ENCODE assay signal across 38 cellular contexts in genomic region chr15:23599053-23599452, GRCh38. TPM values are rescaled to one million over a fixed set of nuclear protein-coding genes. Genes with fewer than 3 reads are reported as not detected.
"Had no signal": no experiment of that assay in that cellular context is flagged by ENCODE, and none has a peak within 500 bp of the region (broad histone marks: within the 10 kb centered on the region; RNA-seq: fewer than 3 reads in every experiment).

No MANE protein-coding gene starts in this region.

- H3K36me3 ChIP-seq: MG63 had no signal

- DNase-seq: Karpas-422, Kasumi-1, KG1, MG63, MM.1S, MV-4-11, NCI-H1048, NCI-H1092, NCI-H1092 treated with DMSO at 0.1 percent for 48 hours, NCI-H1105, NCI-H1105 treated with DMSO at 0.1 percent for 48 hours, NCI-H1417, NCI-H1417 treated with DMSO at 0.1 percent for 48 hours, NCI-H1436, NCI-H1436 treated with DMSO at 0.1 percent for 48 hours, NCI-H146, NCI-H1694, NCI-H1694 treated with DMSO at 0.1 percent for 48 hours, NCI-H187, NCI-H187 treated with DMSO at 0.1 percent for 48 hours, NCI-H1930, NCI-H2029, NCI-H2029 treated with DMSO at 0.1 percent for 48 hours, NCI-H2081, NCI-H2081 treated with DMSO at 0.1 percent for 48 hours, NCI-H2107, NCI-H2171, NCI-H2171 treated with DMSO at 0.1 percent for 48 hours, NCI-H2227 treated with DMSO at 0.1 percent for 48 hours, NCI-H226, NCI-H345, NCI-H446, NCI-H446 treated with DMSO at 0.1 percent for 48 hours, NCI-H510A, NCI-H510A treated with DMSO at 0.1 percent for 48 hours had no signal

- H3K27ac ChIP-seq: KMS-11 had no signal

- H3K27me3 ChIP-seq: MG63 had no signal

- H3K9me3 ChIP-seq: MG63 had no signal

- H3K4me3 ChIP-seq: MG63 had no signal

RNA-seq across cellular contexts. Expression of gene MKRN3, which starts 33.6 kb away (rescaled TPM):
- total RNA-seq: MCF 10A, NCI-H460 had no signal

RNA-seq across cellular contexts. Expression of gene MAGEL2, which starts 48.6 kb away (rescaled TPM):
- total RNA-seq: MCF 10A, NCI-H460 had no signal
